ENCODE assay signal across 8 cellular contexts in genomic region chr4:38782452-38783108, GRCh38. TPM values are rescaled to one million over a fixed set of nuclear protein-coding genes. Genes with fewer than 3 reads are reported as not detected.
A peak's percentile ranks its signal among the peaks of the same experiment; 100 is the strongest.
DNase-seq lines count a peak whose midpoint lies in the region; ATAC-seq, FAIRE-seq and TF ChIP-seq lines count a peak whose summit lies in the region.

Gene TLR10, minus strand, starts transcription at chr4:38782990. Its CDS starts 7,400 bp downstream, at chr4:38775590.

- no peak within 1 kb of the TSS for H3K4me3 Mint-ChIP-seq in activated T-cell treated with anti-CD3 and anti-CD28 coated beads, Interleukin-2, amount 50 U/mL, for 24 hours
- H3K4me3 Mint-ChIP-seq in type B pancreatic cell: peak within 1 kb of the TSS; percentile 73

- no peak for FAIRE-seq in HepG2 (lab: Jason Lieb, UNC)

- TF ChIP-seq RAD21 in HepG2 (CRISPR knock-in tag; IDR thresholded peaks at IDR 0.05): no peak

- in situ Hi-C loops in HepG2 (cut with HindIII; ENCODE audit: extremely low pct_ligation_motif_present, low pct_unique_long_range_greater_than_20kb): no loop called here

- H3K9ac ChIP-seq in HepG2 (ENCODE audit: insufficient read depth, low read depth, low read length): no peak within 1 kb of the TSS

- no peak within 1 kb of the TSS for H3K4me2 ChIP-seq in HepG2 (ENCODE audit: low read depth, low read length)

- no peak within 1 kb of the TSS for H2AFZ ChIP-seq in HepG2 (ENCODE audit: low read length)

- H3K36me3 ChIP-seq in HepG2 (replicated peaks in 1 of 2; ENCODE audit: control insufficient read depth in 1 of 2, insufficient read depth in 2 of 2, low read length in 2 of 2): no peaks in the 10 kb centered on the region

- BruUV-seq in HepG2 (replicated peaks; lab: Mats Ljungman, UMichigan): no TSS peak

- peak; percentile 12 for DNase-seq in activated T-cell treated with anti-CD3 and anti-CD28 coated beads for 1 hour (ENCODE audit: low read depth)
- DNase-seq in activated T-cell treated with anti-CD3 and anti-CD28 coated beads, Interleukin-2, amount 50 U/mL, for 24 hours: no peak
- DNase-seq in KG1 (lab: John Stamatoyannopoulos, UW): peak; percentile 62
- peak; percentile 44 for DNase-seq in RPMI7951 (ENCODE audit: low read depth)
- peak; percentile 45 for DNase-seq in cerebellar cortex (ENCODE audit: low spot score)
- peak; percentile 20 for DNase-seq in HepG2 (ENCODE audit: low spot score)
- DNase-seq in type B pancreatic cell (ENCODE audit: extremely low spot score, unreplicated experiment): no peak

- ATAC-seq in GM21737 (IDR thresholded peaks at IDR 0.05; ENCODE audit: unreplicated experiment) (peak; percentile 61), HepG2 (peak; percentile 71)

- H3K27me3 Mint-ChIP-seq in activated T-cell treated with anti-CD3 and anti-CD28 coated beads, Interleukin-2, amount 50 U/mL, for 24 hours: no peaks in the 10 kb centered on the region
- H3K27me3 Mint-ChIP-seq in type B pancreatic cell: peaks cover 2% of the 10 kb centered on the region

- peak; percentile 54 for TF ChIP-seq CTCF in HepG2 (CRISPR knock-in tag; IDR thresholded peaks at IDR 0.05)
- TF ChIP-seq CTCF in type B pancreatic cell (conservative IDR thresholded peaks at IDR 0.05): peak; percentile 85

- no peak within 1 kb of the TSS for H3K27ac ChIP-seq in HepG2 (ENCODE audit: extremely low read length, insufficient read depth, low read length)

- intact Hi-C loops in HepG2 (cut with micrococcal nuclease; ENCODE audit: unreplicated experiment): loop anchor here (1.0 kb wide), 1 partner anchor 23 kb away; no protein-coding TSS in a partner anchor

- no peak for TF ChIP-seq POLR2A in HepG2 (IDR thresholded peaks at IDR 0.05; ENCODE audit: insufficient read depth in 1 of 2, low read depth in 2 of 2, low read length in 2 of 2)

- H3K27ac Mint-ChIP-seq in activated T-cell treated with anti-CD3 and anti-CD28 coated beads, Interleukin-2, amount 50 U/mL, for 24 hours: no peak within 1 kb of the TSS
- H3K27ac Mint-ChIP-seq in type B pancreatic cell: peak within 1 kb of the TSS; percentile 4

- 20% methylated on average over 12 of the region's 12 CpGs for WGBS in HepG2 (ENCODE audit: low lambda C conversion rate)

- no peak within 1 kb of the TSS for H3K4me3 ChIP-seq in HepG2 (replicated peaks in 1 of 3; ENCODE audit: insufficient read depth in 1 of 3, low read depth in 2 of 3, low read length in 3 of 3)

- peaks cover 7% of the 10 kb centered on the region for H3K4me1 ChIP-seq in HepG2 (ENCODE audit: insufficient read depth, low read length)

- POLR2A ChIA-PET in HepG2 (lab: Yijun Ruan, JAX): interaction anchor here (0.6 kb wide), 1 partner anchor 668 kb away, joined by 3 read pairs; no protein-coding TSS in a partner anchor

- H3K79me2 ChIP-seq in HepG2 (ENCODE audit: insufficient read depth, low read length): no peaks in the 10 kb centered on the region

- H3K36me3 Mint-ChIP-seq in activated T-cell treated with anti-CD3 and anti-CD28 coated beads, Interleukin-2, amount 50 U/mL, for 24 hours (ENCODE audit: low read depth): no peaks in the 10 kb centered on the region
- no peaks in the 10 kb centered on the region for H3K36me3 Mint-ChIP-seq in type B pancreatic cell

- H3K9me3 Mint-ChIP-seq in activated T-cell treated with anti-CD3 and anti-CD28 coated beads, Interleukin-2, amount 50 U/mL, for 24 hours: no peaks in the 10 kb centered on the region
- no peaks in the 10 kb centered on the region for H3K9me3 Mint-ChIP-seq in type B pancreatic cell

- peaks cover 2% of the 10 kb centered on the region for H3K4me1 Mint-ChIP-seq in activated T-cell treated with anti-CD3 and anti-CD28 coated beads, Interleukin-2, amount 50 U/mL, for 24 hours (ENCODE audit: low read depth)
- H3K4me1 Mint-ChIP-seq in type B pancreatic cell (ENCODE audit: unreplicated experiment): no peaks in the 10 kb centered on the region

- CTCF ChIA-PET in HepG2 (lab: Yijun Ruan, JAX; ENCODE audit: low intra/inter-chr PET ratio, low total read pairs): interaction anchor here (0.7 to 1.9 kb wide), 4 partner anchors 22 to 603 kb away, joined by 3 to 16 read pairs (median 3); partner anchors contain the start of genes TLR1 and TLR6

- no peaks in the 10 kb centered on the region for H3K9me3 ChIP-seq in HepG2 (ENCODE audit: low read length)

- no peaks in the 10 kb centered on the region for H4K20me1 ChIP-seq in HepG2 (ENCODE audit: insufficient read depth, low read length)

- TF ChIP-seq EP300 in HepG2 (IDR thresholded peaks at IDR 0.05; ENCODE audit: low read depth in 2 of 2, low read length in 2 of 2): no peak
- no peak for TF ChIP-seq EP300 in HepG2 (CRISPR knock-in tag; IDR thresholded peaks at IDR 0.05; ENCODE audit: borderline replicate concordance)

- H3K27me3 ChIP-seq in HepG2 (ENCODE audit: control insufficient read depth in 1 of 2, insufficient read depth in 2 of 2, low read length in 2 of 2): 0 out of 5 replicates have a peak, but pooled peaks cover 0 to 8% of the 10 kb centered on the region in 2 experiments

TF ChIP-seq in HepG2, 621 proteins besides CTCF, POLR2A, EP300 and RAD21 (continues in another document):
- TF ChIP-seq RCOR2 (CRISPR knock-in tag; IDR thresholded peaks at IDR 0.05): no peak
- no peak for TF ChIP-seq NR2F2 (IDR thresholded peaks at IDR 0.05; ENCODE audit: borderline replicate concordance, low read depth)
- TF ChIP-seq MYNN (CRISPR knock-in tag; IDR thresholded peaks at IDR 0.05; ENCODE audit: low read depth): no peak
- no peak for TF ChIP-seq ZNF772 (CRISPR knock-in tag; IDR thresholded peaks at IDR 0.05)
- TF ChIP-seq MED13 (CRISPR knock-in tag; IDR thresholded peaks at IDR 0.05): no peak
- TF ChIP-seq HDAC2 (CRISPR knock-in tag; IDR thresholded peaks at IDR 0.05): no peak
- no peak for TF ChIP-seq ZNF281 (CRISPR knock-in tag; IDR thresholded peaks at IDR 0.05; ENCODE audit: borderline replicate concordance)
- no peak for TF ChIP-seq XRCC5 (optimal IDR thresholded peaks at IDR 0.05; ENCODE audit: low read length)
- TF ChIP-seq SMC3 (IDR thresholded peaks at IDR 0.05; ENCODE audit: low read length): peak; percentile 49; the same call in 1 of the 2 replicates
- no peak for TF ChIP-seq HINFP (CRISPR knock-in tag; IDR thresholded peaks at IDR 0.05; ENCODE audit: low read depth)
- TF ChIP-seq ZNF792 (CRISPR knock-in tag; IDR thresholded peaks at IDR 0.05): no peak

RNA-seq across cellular contexts. Expression of gene TLR10, which starts in this region (rescaled TPM):
- total RNA-seq in RPMI7951 (2014; rRNA removed; shearing (Covaris generic)): 0.10 TPM in 1 of 2 replicates, not detected in the other
- total RNA-seq in HepG2 (2016; rRNA removed; fragmentation: Illumina TruSeq; extraction: Trizol) (not detected in 2 replicates), type B pancreatic cell (ENCODE audit: low replicate concordance) (0.22 and 0.81 TPM in 2 replicates)
- total RNA-seq in HepG2 (2016; cell fraction: cytosol; rRNA removed; fragmentation: Illumina TruSeq; extraction: Trizol; ENCODE audit: low read depth): not detected in 2 replicates
- not detected in 2 replicates for total RNA-seq in HepG2 (2016; cell fraction: insoluble cytoplasmic fraction; rRNA removed; fragmentation: Illumina TruSeq; extraction: Trizol)
- total RNA-seq in HepG2 (2016; cell fraction: membrane; rRNA removed; fragmentation: Illumina TruSeq; extraction: Trizol): not detected in 2 replicates
- not detected in 2 replicates for total RNA-seq in HepG2 (2016; cell fraction: nucleus; rRNA removed; fragmentation: Illumina TruSeq; extraction: Trizol)
- not detected in 2 replicates for polyA plus RNA-seq in HepG2 (2011; rRNA removed)
- polyA plus RNA-seq in HepG2 (2011; cell fraction: cytosol; rRNA removed): not detected in 2 replicates
- 0.03 TPM in 1 of 2 replicates, not detected in the other for polyA plus RNA-seq in HepG2 (2011; cell fraction: nucleus; rRNA removed)
- polyA plus RNA-seq in HepG2 (2012): not detected in 2 replicates
- not detected in 2 replicates for polyA plus RNA-seq in HepG2 (2016; cell fraction: cytosol; fragmentation: Illumina TruSeq; extraction: Trizol; ENCODE audit: low read depth)
- polyA plus RNA-seq in HepG2 (2016; cell fraction: insoluble cytoplasmic fraction; fragmentation: Illumina TruSeq; extraction: Trizol; ENCODE audit: low read depth): not detected in 2 replicates
- polyA plus RNA-seq in HepG2 (2016; cell fraction: membrane; fragmentation: Illumina TruSeq; extraction: Trizol; ENCODE audit: low read depth): not detected in 2 replicates
- polyA plus RNA-seq in HepG2 (2016; cell fraction: nucleus; fragmentation: Illumina TruSeq; extraction: Trizol; ENCODE audit: insufficient read depth, low read depth): not detected in 2 replicates
- polyA minus RNA-seq in HepG2 (2011; rRNA and poly(A)+ RNA removed; ENCODE audit: low replicate concordance): not detected in 2 replicates
- polyA minus RNA-seq in HepG2 (2011; cell fraction: cytosol; rRNA and poly(A)+ RNA removed): not detected in 2 replicates
- polyA minus RNA-seq in HepG2 (2011; cell fraction: nucleus; rRNA and poly(A)+ RNA removed): not detected in 2 replicates

Comparison
In these comparisons a context has a peak if more than half of its experiments do, and no peak if none do; other contexts are left out.
1. DNase-seq: peak in activated T-cell treated with anti-CD3 and anti-CD28 coated beads for 1 hour (single experiment), KG1 (single experiment) and cerebellar cortex (single experiment); none in activated T-cell treated with anti-CD3 and anti-CD28 coated beads, Interleukin-2, amount 50 U/mL, for 24 hours (single experiment) and type B pancreatic cell (single experiment).
2. Peak in DNase-seq in RPMI7951; RNA of the gene not detected or under 1 TPM.
3. Peak in DNase-seq and ATAC-seq in HepG2; RNA of the gene not detected or under 1 TPM.